10 cellular contexts compared by ENCODE assay signal in genomic region chr12:6791931-6792520, GRCh38. TPM values are rescaled to one million over a fixed set of nuclear protein-coding genes. Genes with fewer than 3 reads are reported as not detected.
DNase-seq lines count a peak whose midpoint lies in the region; ATAC-seq and TF ChIP-seq lines count a peak whose summit lies in the region.
"Had no signal": no experiment of that assay in that cellular context is flagged by ENCODE, and none has a peak within 500 bp of the region (broad histone marks: within the 10 kb centered on the region; RNA-seq: fewer than 3 reads in every experiment).

No MANE protein-coding gene starts in this region.

- CTCF ChIA-PET in activated CD4-positive, alpha-beta T cell treated with anti-CD3 and anti-CD28 coated beads, Interleukin-2, amount 10 ng/mL, durations not matched to agents 7 days and 5 days (lab: Charles Lee), result interaction anchor here (1.0 to 2.8 kb wide), 16 partner anchors 9 to 241 kb away, joined by 3 to 19 read pairs (median 7); partner anchors contain the start of genes COPS7A, MLF2, PTMS and SPSB2

- H3K4me1 Mint-ChIP-seq in activated CD4-positive, alpha-beta T cell treated with anti-CD3 and anti-CD28 coated beads, Interleukin-2, amount 10 ng/mL, durations not matched to agents 7 days and 5 days, result peaks cover 57% of the 10 kb centered on the region
- peaks cover 51% of the 10 kb centered on the region for H3K4me1 Mint-ChIP-seq in activated T-helper 17 cell treated with anti-CD3 and anti-CD28 coated beads, Interleukin-2, amount 50 U/mL, for 72 hours

- H3K27ac ChIP-seq in lung (ENCODE audit: low read depth in 1 of 2, low read length in 1 of 2) (peak overlapping the region in 1 of 2 donors; percentile 80), subcutaneous abdominal adipose tissue (ENCODE audit: low read depth, low read length) (no peak overlapping the region), foreskin keratinocyte (no peak overlapping the region)
- H3K27ac ChIP-seq: VCaP had no signal

- no peaks in the 10 kb centered on the region for H3K9me3 ChIP-seq in lung (ENCODE audit: control insufficient read depth in 2 of 2, insufficient read depth in 1 of 2, low read length in 1 of 2)
- no peaks in the 10 kb centered on the region for H3K9me3 ChIP-seq in subcutaneous abdominal adipose tissue (ENCODE audit: control insufficient read depth in 5 of 5, low read length in 5 of 5)

- no peaks in the 10 kb centered on the region for H3K27me3 Mint-ChIP-seq in activated CD4-positive, alpha-beta T cell treated with anti-CD3 and anti-CD28 coated beads, Interleukin-2, amount 10 ng/mL, durations not matched to agents 7 days and 5 days
- H3K27me3 Mint-ChIP-seq in activated T-helper 17 cell treated with anti-CD3 and anti-CD28 coated beads, Interleukin-2, amount 50 U/mL, for 72 hours, result no peaks in the 10 kb centered on the region

- H3K4me1 ChIP-seq in lung (ENCODE audit: control insufficient read depth in 2 of 2, insufficient read depth in 2 of 2, low read length in 2 of 2) (peaks cover 0 to 12% of the 10 kb centered on the region in 2 donors), subcutaneous abdominal adipose tissue (ENCODE audit: control insufficient read depth in 5 of 5, insufficient read depth in 5 of 5, low read length in 5 of 5) (peaks cover 0 to 32% (median 15%) of the 10 kb centered on the region in 5 donors), foreskin keratinocyte (no peaks in the 10 kb centered on the region)

- peak; percentile 7 for ATAC-seq in activated T-helper 17 cell treated with anti-CD3 and anti-CD28 coated beads, Interleukin-2, amount 50 U/mL, for 72 hours (replicated peaks)
- ATAC-seq in lung (ENCODE audit: insufficient read depth, low FRiP score) (no peak), foreskin keratinocyte (no peak), GM18502 (IDR thresholded peaks at IDR 0.05; ENCODE audit: poor library complexity, unreplicated experiment) (no peak)

- H3K9me3 Mint-ChIP-seq in activated CD4-positive, alpha-beta T cell treated with anti-CD3 and anti-CD28 coated beads, Interleukin-2, amount 10 ng/mL, durations not matched to agents 7 days and 5 days, result no peaks in the 10 kb centered on the region
- no peaks in the 10 kb centered on the region for H3K9me3 Mint-ChIP-seq in activated T-helper 17 cell treated with anti-CD3 and anti-CD28 coated beads, Interleukin-2, amount 50 U/mL, for 72 hours

- H3K36me3 Mint-ChIP-seq in activated CD4-positive, alpha-beta T cell treated with anti-CD3 and anti-CD28 coated beads, Interleukin-2, amount 10 ng/mL, durations not matched to agents 7 days and 5 days (ENCODE audit: low read depth), result peaks cover 32% of the 10 kb centered on the region
- peaks cover 78% of the 10 kb centered on the region for H3K36me3 Mint-ChIP-seq in activated T-helper 17 cell treated with anti-CD3 and anti-CD28 coated beads, Interleukin-2, amount 50 U/mL, for 72 hours (ENCODE audit: low read depth)

- no peaks in the 10 kb centered on the region for H3K36me3 ChIP-seq in lung (ENCODE audit: control insufficient read depth in 2 of 2, insufficient read depth in 2 of 2, low read length in 2 of 2)
- H3K36me3 ChIP-seq in subcutaneous abdominal adipose tissue (ENCODE audit: control insufficient read depth in 5 of 5, insufficient read depth in 5 of 5, low read length in 5 of 5), result peaks cover 0 to 8% (median 0%) of the 10 kb centered on the region in 5 donors

- WGBS in lung, 2 donors, result 29 to 61% methylated on average over 13 of the region's 13 CpGs

- POLR2A ChIA-PET in activated CD4-positive, alpha-beta T cell treated with anti-CD3 and anti-CD28 coated beads, Interleukin-2, amount 10 ng/mL, durations not matched to agents 7 days and 5 days (lab: Charles Lee), result interaction anchor here (0.6 to 0.9 kb wide), 2 partner anchors 61 to 103 kb away, joined by 3 to 5 read pairs; partner anchors contain the start of gene ZNF384

- peak overlapping the region; percentile 18 for H3K4me3 ChIP-seq in lung
- peak overlapping the region; percentile 6 to 39 (median 26) for H3K4me3 ChIP-seq in subcutaneous abdominal adipose tissue (ENCODE audit: low read depth in 1 of 5, low read length in 5 of 5)

- peak overlapping the region; percentile 95 for H3K4me3 Mint-ChIP-seq in activated CD4-positive, alpha-beta T cell treated with anti-CD3 and anti-CD28 coated beads, Interleukin-2, amount 10 ng/mL, durations not matched to agents 7 days and 5 days
- peak overlapping the region; percentile 100 for H3K4me3 Mint-ChIP-seq in activated T-helper 17 cell treated with anti-CD3 and anti-CD28 coated beads, Interleukin-2, amount 50 U/mL, for 72 hours

- H3K27me3 ChIP-seq in lung (ENCODE audit: control insufficient read depth, insufficient read depth) (no peaks in the 10 kb centered on the region), subcutaneous abdominal adipose tissue (ENCODE audit: control insufficient read depth in 5 of 5, insufficient read depth in 4 of 5, low read length in 5 of 5) (peaks cover 0 to 13% (median 8%) of the 10 kb centered on the region in 5 donors), foreskin keratinocyte (peaks cover 26% of the 10 kb centered on the region)

- H3K27ac Mint-ChIP-seq in activated CD4-positive, alpha-beta T cell treated with anti-CD3 and anti-CD28 coated beads, Interleukin-2, amount 10 ng/mL, durations not matched to agents 7 days and 5 days, result peak overlapping the region; percentile 95
- peak overlapping the region; percentile 84 for H3K27ac Mint-ChIP-seq in activated T-helper 17 cell treated with anti-CD3 and anti-CD28 coated beads, Interleukin-2, amount 50 U/mL, for 72 hours

- peak overlapping the region in 2 of 5 donors; percentile 34 to 54 for H3K9ac ChIP-seq in subcutaneous abdominal adipose tissue (ENCODE audit: low read length in 5 of 5)

- no peak for DNase-seq in activated CD4-positive, alpha-beta T cell treated with anti-CD3 and anti-CD28 coated beads, Interleukin-2, amount 10 ng/mL, durations not matched to agents 7 days and 5 days
- DNase-seq in activated CD4-positive, alpha-beta T cell treated with anti-CD3 and anti-CD28 coated beads for 48 hours, result no peak
- DNase-seq in lung (ENCODE audit: low spot score) (no peak), foreskin keratinocyte (no peak)
- no peak for DNase-seq in activated CD8-positive, alpha-beta memory T cell treated with anti-CD3 and anti-CD28 coated beads for 24 hours

- TF ChIP-seq CTCF in lung (IDR thresholded peaks at IDR 0.05; ENCODE audit: control extremely low read depth, extremely low read depth) (no peak), foreskin keratinocyte (conservative IDR thresholded peaks at IDR 0.05) (no peak)

RNA-seq across cellular contexts. Expression of gene CD4, which starts 2.7 kb away (rescaled TPM):
- total RNA-seq in activated CD4-positive, alpha-beta T cell treated with anti-CD3 and anti-CD28 coated beads, Interleukin-2, amount 10 ng/mL, durations not matched to agents 7 days and 5 days, result 100 to 1,000 TPM; 219 to 227 TPM
- 100 to 1,000 TPM; 224 to 261 TPM for total RNA-seq in activated T-helper 17 cell treated with anti-CD3 and anti-CD28 coated beads, Interleukin-2, amount 50 U/mL, for 72 hours
- total RNA-seq in lung, result 10 to 100 TPM; 60.6 to 83.7 TPM
- polyA plus RNA-seq in lung, result 10 to 100 TPM; 20.6 to 45.5 TPM
- not detected in 2 replicates for total RNA-seq in foreskin keratinocyte
- 0.02 TPM in 1 of 2 replicates, not detected in the other for polyA plus RNA-seq in foreskin keratinocyte
- total RNA-seq: A673 had no signal

RNA-seq across cellular contexts. Expression of gene LAG3, which starts 19.7 kb away (rescaled TPM):
- total RNA-seq in activated CD4-positive, alpha-beta T cell treated with anti-CD3 and anti-CD28 coated beads, Interleukin-2, amount 10 ng/mL, durations not matched to agents 7 days and 5 days, result 10 to 100 TPM; 12.0 to 13.1 TPM
- 100 to 1,000 TPM in 1 of 2 donors, 10 to 100 TPM in 1; 45.6 to 206 TPM for total RNA-seq in activated T-helper 17 cell treated with anti-CD3 and anti-CD28 coated beads, Interleukin-2, amount 50 U/mL, for 72 hours
- total RNA-seq in lung (1 to 10 TPM in 1 of 2 donors, under 1 TPM in 1; 0.82 to 1.7 TPM), foreskin keratinocyte (0.07 and 0.24 TPM in 2 replicates)
- polyA plus RNA-seq in lung (1 to 10 TPM; 1.2 to 1.7 TPM), foreskin keratinocyte (0.12 and 0.20 TPM in 2 replicates)

RNA-seq across cellular contexts. Expression of gene PTMS, which starts 25.9 kb away (rescaled TPM):
- 10 to 100 TPM; 16.4 to 25.6 TPM for total RNA-seq in activated CD4-positive, alpha-beta T cell treated with anti-CD3 and anti-CD28 coated beads, Interleukin-2, amount 10 ng/mL, durations not matched to agents 7 days and 5 days
- total RNA-seq in activated T-helper 17 cell treated with anti-CD3 and anti-CD28 coated beads, Interleukin-2, amount 50 U/mL, for 72 hours, result 100 to 1,000 TPM in 1 of 2 donors, 10 to 100 TPM in 1; 71.3 to 161 TPM
- total RNA-seq in lung (100 to 1,000 TPM in 1 of 2 donors, 10 to 100 TPM in 1; 65.6 to 301 TPM), foreskin keratinocyte (119 and 129 TPM in 2 replicates)
- polyA plus RNA-seq in lung (100 to 1,000 TPM; 196 to 801 TPM), foreskin keratinocyte (390 and 426 TPM in 2 replicates)

RNA-seq across cellular contexts. Expression of gene GPR162, which starts 29.6 kb away (rescaled TPM):
- total RNA-seq in activated CD4-positive, alpha-beta T cell treated with anti-CD3 and anti-CD28 coated beads, Interleukin-2, amount 10 ng/mL, durations not matched to agents 7 days and 5 days, result under 1 TPM; 0.25 to 0.29 TPM
- total RNA-seq in activated T-helper 17 cell treated with anti-CD3 and anti-CD28 coated beads, Interleukin-2, amount 50 U/mL, for 72 hours, result under 1 TPM; 0.15 to 0.37 TPM
- 10 to 100 TPM; 23.4 to 36.0 TPM for total RNA-seq in lung
- 10 to 100 TPM; 22.8 to 24.6 TPM for polyA plus RNA-seq in lung
- total RNA-seq in foreskin keratinocyte, result 0.14 and 0.21 TPM in 2 replicates
- 0.13 and 0.24 TPM in 2 replicates for polyA plus RNA-seq in foreskin keratinocyte

RNA-seq across cellular contexts. Expression of gene P3H3, which starts 36.2 kb away (rescaled TPM):
- total RNA-seq in activated CD4-positive, alpha-beta T cell treated with anti-CD3 and anti-CD28 coated beads, Interleukin-2, amount 10 ng/mL, durations not matched to agents 7 days and 5 days, result under 1 TPM in 1 of 2 experiments, not detected in 1; 0.40 TPM
- total RNA-seq in activated T-helper 17 cell treated with anti-CD3 and anti-CD28 coated beads, Interleukin-2, amount 50 U/mL, for 72 hours, result 1 to 10 TPM in 1 of 2 donors, not detected in 1; 1.1 TPM
- total RNA-seq in lung (10 to 100 TPM; 16.1 to 23.3 TPM), foreskin keratinocyte (33.4 and 35.0 TPM in 2 replicates)
- polyA plus RNA-seq in lung (10 to 100 TPM in 1 of 2 donors, 1 to 10 TPM in 1; 9.3 to 12.2 TPM), foreskin keratinocyte (41.4 and 42.6 TPM in 2 replicates)

Comparison
In these comparisons a context has a peak if more than half of its experiments do, and no peak if none do; other contexts are left out.
1. RNA of gene CD4, which starts 2.7 kb away (total RNA-seq): 224 to 261 TPM in activated T-helper 17 cell treated with anti-CD3 and anti-CD28 coated beads, Interleukin-2, amount 50 U/mL, for 72 hours, 219 to 227 TPM in activated CD4-positive, alpha-beta T cell treated with anti-CD3 and anti-CD28 coated beads, Interleukin-2, amount 10 ng/mL, durations not matched to agents 7 days and 5 days and 60.6 to 83.7 TPM in lung; not detected in foreskin keratinocyte; every median in the first group is over 10 times any median in the second.
2. RNA of gene LAG3, which starts 19.7 kb away (total RNA-seq): 45.6 to 206 TPM in activated T-helper 17 cell treated with anti-CD3 and anti-CD28 coated beads, Interleukin-2, amount 50 U/mL, for 72 hours and 12.0 to 13.1 TPM in activated CD4-positive, alpha-beta T cell treated with anti-CD3 and anti-CD28 coated beads, Interleukin-2, amount 10 ng/mL, durations not matched to agents 7 days and 5 days; 0.82 to 1.7 TPM in lung and 0.07 to 0.24 TPM in foreskin keratinocyte; every median in the first group is over 4 times any median in the second.